ENCODE assay signal across 12 cellular contexts in the genomic region with DNA sequence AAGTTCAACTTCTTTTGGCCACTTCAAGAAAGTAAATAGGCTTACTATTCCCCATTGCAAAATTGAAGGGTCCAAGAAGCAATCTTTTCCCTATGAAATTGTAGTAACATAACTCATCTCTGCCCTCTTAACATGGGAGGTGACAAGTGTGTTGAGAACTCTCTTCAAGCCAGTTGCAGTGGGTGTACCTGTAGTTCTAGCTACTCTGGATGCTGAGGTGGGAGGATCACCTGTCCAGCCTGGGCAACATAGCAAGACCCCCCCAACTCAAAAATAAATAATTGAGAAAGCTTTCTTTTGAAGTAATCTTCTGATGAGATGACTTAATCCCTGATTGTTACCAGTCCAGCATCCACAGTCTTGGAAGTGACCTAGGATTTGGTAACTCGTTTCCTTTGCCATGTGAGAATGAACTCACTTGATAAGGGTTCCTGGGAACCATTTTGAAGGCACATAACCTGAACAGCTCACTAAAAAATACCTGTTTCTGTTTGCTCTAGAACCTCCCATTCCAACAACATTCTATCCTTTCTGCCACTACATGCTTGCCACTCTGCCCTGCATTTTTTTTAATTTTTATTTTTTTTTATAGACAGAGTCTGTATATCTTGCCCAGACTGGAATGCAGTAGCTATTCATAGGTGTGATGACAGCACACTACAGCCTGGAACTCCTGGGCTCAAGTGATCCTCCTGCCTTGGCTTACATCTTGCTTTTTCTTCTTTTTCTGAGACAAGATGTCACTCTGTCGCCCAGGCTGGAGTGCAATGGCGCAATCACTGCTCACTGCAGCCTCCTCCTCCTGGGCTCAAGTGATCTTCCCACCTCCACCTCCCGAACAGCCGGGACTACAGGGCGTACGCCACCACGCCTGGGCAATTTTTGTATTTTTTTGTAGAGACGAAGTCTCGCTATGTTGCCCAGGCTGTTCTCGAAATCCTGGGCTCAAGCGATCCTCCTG. TPM values are rescaled to one million over a fixed set of nuclear protein-coding genes. Genes with fewer than 3 reads are reported as not detected.
DNase-seq lines count a peak whose midpoint lies in the region; ATAC-seq and TF ChIP-seq lines count a peak whose summit lies in the region.
"Had no signal": no experiment of that assay in that cellular context is flagged by ENCODE, and none has a peak within 500 bp of the region (broad histone marks: within the 10 kb centered on the region; RNA-seq: fewer than 3 reads in every experiment).

No MANE protein-coding gene starts in this region.

- no peak for TF ChIP-seq CTCF in HFFc6 (IDR thresholded peaks at IDR 0.05)
- no peak for TF ChIP-seq CTCF in cardiac fibroblast (IDR thresholded peaks at IDR 0.05; ENCODE audit: low read depth, low read length)
- no peak for TF ChIP-seq CTCF in nephron progenitor cell (IDR thresholded peaks at IDR 0.05)
- TF ChIP-seq CTCF in mucosa of descending colon (IDR thresholded peaks at IDR 0.05): no peak

- no peaks in the 10 kb centered on the region for H3K27me3 Mint-ChIP-seq in CD4-positive, CD25-positive, alpha-beta regulatory T cell
- peaks cover 14% of the 10 kb centered on the region for H3K27me3 Mint-ChIP-seq in HFFc6 (ENCODE audit: insufficient read depth)
- H3K27me3 Mint-ChIP-seq in nephron progenitor cell (ENCODE audit: low read depth, poor library complexity): peaks cover 7% of the 10 kb centered on the region

- H3K9me3 Mint-ChIP-seq in CD4-positive, CD25-positive, alpha-beta regulatory T cell: no peaks in the 10 kb centered on the region
- H3K9me3 Mint-ChIP-seq in HFFc6 (no peaks in the 10 kb centered on the region), nephron progenitor cell (no peaks in the 10 kb centered on the region)

- intact Hi-C loops in mucosa of descending colon (cut with DNase I, micrococcal nuclease): no loop called here

- peaks cover 24 to 41% (median 33%) of the 10 kb centered on the region in 4 donors for H3K4me1 Mint-ChIP-seq in CD4-positive, CD25-positive, alpha-beta regulatory T cell
- H3K4me1 Mint-ChIP-seq in HFFc6 (ENCODE audit: low read depth) (peaks cover 48% of the 10 kb centered on the region), nephron progenitor cell (peaks cover 65% of the 10 kb centered on the region)

- peaks cover 3% of the 10 kb centered on the region for H3K36me3 Mint-ChIP-seq in CD4-positive, CD25-positive, alpha-beta regulatory T cell
- H3K36me3 Mint-ChIP-seq in HFFc6 (ENCODE audit: low read depth) (peaks cover 22% of the 10 kb centered on the region), nephron progenitor cell (ENCODE audit: low read depth) (peaks cover 12% of the 10 kb centered on the region)

- peak overlapping the region in 3 of 4 donors; percentile 24 to 66 (median 43) for H3K4me3 Mint-ChIP-seq in CD4-positive, CD25-positive, alpha-beta regulatory T cell
- H3K4me3 Mint-ChIP-seq in HFFc6: peak overlapping the region; percentile 91
- H3K4me3 Mint-ChIP-seq in nephron progenitor cell: peak overlapping the region; percentile 97

- ATAC-seq in CD4-positive, CD25-positive, alpha-beta regulatory T cell (ENCODE audit: low read depth in 2 of 2): no peak
- ATAC-seq in GM21447 (IDR thresholded peaks at IDR 0.05; ENCODE audit: unreplicated experiment) (no peak), mucosa of descending colon (no peak)
- ATAC-seq: activated CD4-positive, CD25-positive, alpha-beta regulatory T cell treated with anti-CD3 and anti-CD28 coated beads, Interleukin-2, amount 50 U/mL, for 24 hours had no signal

- no peak overlapping the region for H3K27ac ChIP-seq in CD4-positive, CD25-positive, alpha-beta regulatory T cell (ENCODE audit: insufficient read depth, low read length, poor library complexity, severe bottlenecking)
- H3K27ac ChIP-seq: BLaER1 had no signal

- H3K36me3 ChIP-seq in CD4-positive, CD25-positive, alpha-beta regulatory T cell (ENCODE audit: control insufficient read depth, insufficient read depth, low read length): no peaks in the 10 kb centered on the region
- H3K36me3 ChIP-seq in mucosa of descending colon (ENCODE audit: low read depth): no peaks in the 10 kb centered on the region

- peaks cover 28% of the 10 kb centered on the region for H3K4me1 ChIP-seq in CD4-positive, CD25-positive, alpha-beta regulatory T cell (ENCODE audit: control insufficient read depth, insufficient read depth, low read length, poor library complexity, severe bottlenecking)
- peaks cover 17% of the 10 kb centered on the region for H3K4me1 ChIP-seq in mucosa of descending colon (ENCODE audit: low read depth)

- H3K9me3 ChIP-seq in CD4-positive, CD25-positive, alpha-beta regulatory T cell (ENCODE audit: control insufficient read depth in 2 of 2, low read length in 2 of 2): no peaks in the 10 kb centered on the region
- no peaks in the 10 kb centered on the region for H3K9me3 ChIP-seq in mucosa of descending colon
- H3K9me3 ChIP-seq: BLaER1 had no signal

- peak overlapping the region in 1 of 3 donors; percentile 93 for H3K27ac Mint-ChIP-seq in CD4-positive, CD25-positive, alpha-beta regulatory T cell
- H3K27ac Mint-ChIP-seq in HFFc6 (peak overlapping the region; percentile 62), nephron progenitor cell (peak overlapping the region; percentile 21)

- H3K27me3 ChIP-seq in CD4-positive, CD25-positive, alpha-beta regulatory T cell (ENCODE audit: control insufficient read depth, insufficient read depth, low read length): no peaks in the 10 kb centered on the region
- H3K27me3 ChIP-seq: BLaER1 had no signal

- DNase-seq in CD4-positive, CD25-positive, alpha-beta regulatory T cell: no peak
- DNase-seq in HFFc6 (no peak), cardiac fibroblast (ENCODE audit: low read depth in 2 of 2) (peak; percentile 24 to 51), nephron progenitor cell (no peak), mucosa of descending colon (no peak), NCI-H82 (lab: John Stamatoyannopoulos, UW) (no peak)
- no peak for DNase-seq in stimulated activated CD4-positive, alpha-beta T cell treated with anti-CD3 and anti-CD28 coated beads, Interleukin-4, amount 100 ng/mL, for 4 hours
- DNase-seq: foreskin melanocyte, NCI-H1048 had no signal

- no peak overlapping the region for H3K4me3 ChIP-seq in CD4-positive, CD25-positive, alpha-beta regulatory T cell (ENCODE audit: low read depth, low read length)
- H3K4me3 ChIP-seq in cardiac fibroblast (replicated peaks in 1 of 2; ENCODE audit: low read depth in 2 of 2, low read length in 2 of 2): no peak overlapping the region
- H3K4me3 ChIP-seq in mucosa of descending colon: no peak overlapping the region
- H3K4me3 ChIP-seq: BLaER1 had no signal

RNA-seq across cellular contexts. Expression of a gene that starts 1.4 kb away (rescaled TPM):
- 31.3 TPM for total RNA-seq in CD4-positive, CD25-positive, alpha-beta regulatory T cell
- polyA plus RNA-seq in CD4-positive, CD25-positive, alpha-beta regulatory T cell: 10 to 100 TPM; 13.9 to 23.6 (median 14.7) TPM
- 10 to 100 TPM; 54.1 to 77.8 (median 63.6) TPM for total RNA-seq in HFFc6 (2021; fragmentation: NEBNext Ultra II Directional; extraction: Animal tissue kit (Norgen Biotek cat#: 25700))
- total RNA-seq in mucosa of descending colon: 10 to 100 TPM; 25.9 to 33.9 (median 28.4) TPM

Comparison
In these comparisons a context has a peak if more than half of its experiments do, and no peak if none do; other contexts are left out.
1. DNase-seq: peak in cardiac fibroblast (2 of 2); none in CD4-positive, CD25-positive, alpha-beta regulatory T cell (0 of 3), HFFc6 (single experiment), nephron progenitor cell (single experiment), stimulated activated CD4-positive, alpha-beta T cell treated with anti-CD3 and anti-CD28 coated beads, Interleukin-4, amount 100 ng/mL, for 4 hours (0 of 2), mucosa of descending colon (0 of 3) and NCI-H82 (single experiment).
2. H3K4me3 Mint-ChIP-seq: peak in every context shown above with its lines; median percentile 97 in nephron progenitor cell; 91 in HFFc6; 43 in CD4-positive, CD25-positive, alpha-beta regulatory T cell.